Comparison of ENCODE assay signal across 1 cellular context in the genomic region with DNA sequence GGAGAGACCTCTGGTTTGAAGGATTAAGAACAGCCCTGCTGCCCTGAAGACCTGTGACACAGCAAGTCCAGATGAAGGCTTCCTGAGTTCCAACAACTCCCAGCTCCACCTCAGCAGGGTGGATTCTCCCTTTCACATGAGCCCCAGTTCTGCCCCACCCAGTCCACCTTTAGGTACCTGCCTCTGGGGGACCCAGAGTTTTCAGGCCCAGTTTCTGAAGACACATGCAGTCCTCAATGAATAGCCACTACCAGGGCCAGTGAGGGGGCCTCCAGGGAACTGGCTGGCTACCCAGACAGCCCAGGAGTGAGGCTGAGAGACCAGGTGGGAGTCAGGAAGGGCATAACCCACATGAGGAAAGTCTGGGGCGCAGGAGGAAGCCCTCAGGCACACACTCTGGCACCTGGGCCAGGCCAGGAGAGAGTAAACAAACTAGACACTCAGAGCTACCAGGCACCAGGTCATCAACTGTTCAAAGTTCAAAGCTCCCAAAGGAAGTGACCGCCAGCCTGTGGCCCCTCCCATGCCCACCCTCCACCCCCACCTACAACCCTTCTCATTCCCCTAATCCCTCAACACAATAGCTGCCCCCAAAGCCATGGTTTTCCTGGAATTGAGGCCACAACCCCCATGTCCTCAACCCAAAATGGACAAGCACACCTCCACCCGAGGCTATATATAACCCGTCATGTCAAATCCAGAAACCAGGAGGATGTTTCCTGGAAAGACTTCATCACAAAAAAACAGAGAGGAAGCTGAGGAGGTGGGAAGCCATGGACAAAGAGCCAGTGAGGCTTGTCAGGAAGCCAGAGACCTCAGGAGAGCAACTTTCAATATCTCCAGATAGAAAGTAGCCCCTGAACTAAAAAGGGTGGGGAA.
A peak's percentile ranks its signal among the peaks of the same experiment; 100 is the strongest.
TF ChIP-seq lines count a peak whose summit lies in the region.

No MANE protein-coding gene starts in this region.

TF ChIP-seq in HepG2, 621 proteins besides CTCF, POLR2A, EP300 and RAD21 (continued from another document and continues in another):
- TF ChIP-seq, protein P1, sequence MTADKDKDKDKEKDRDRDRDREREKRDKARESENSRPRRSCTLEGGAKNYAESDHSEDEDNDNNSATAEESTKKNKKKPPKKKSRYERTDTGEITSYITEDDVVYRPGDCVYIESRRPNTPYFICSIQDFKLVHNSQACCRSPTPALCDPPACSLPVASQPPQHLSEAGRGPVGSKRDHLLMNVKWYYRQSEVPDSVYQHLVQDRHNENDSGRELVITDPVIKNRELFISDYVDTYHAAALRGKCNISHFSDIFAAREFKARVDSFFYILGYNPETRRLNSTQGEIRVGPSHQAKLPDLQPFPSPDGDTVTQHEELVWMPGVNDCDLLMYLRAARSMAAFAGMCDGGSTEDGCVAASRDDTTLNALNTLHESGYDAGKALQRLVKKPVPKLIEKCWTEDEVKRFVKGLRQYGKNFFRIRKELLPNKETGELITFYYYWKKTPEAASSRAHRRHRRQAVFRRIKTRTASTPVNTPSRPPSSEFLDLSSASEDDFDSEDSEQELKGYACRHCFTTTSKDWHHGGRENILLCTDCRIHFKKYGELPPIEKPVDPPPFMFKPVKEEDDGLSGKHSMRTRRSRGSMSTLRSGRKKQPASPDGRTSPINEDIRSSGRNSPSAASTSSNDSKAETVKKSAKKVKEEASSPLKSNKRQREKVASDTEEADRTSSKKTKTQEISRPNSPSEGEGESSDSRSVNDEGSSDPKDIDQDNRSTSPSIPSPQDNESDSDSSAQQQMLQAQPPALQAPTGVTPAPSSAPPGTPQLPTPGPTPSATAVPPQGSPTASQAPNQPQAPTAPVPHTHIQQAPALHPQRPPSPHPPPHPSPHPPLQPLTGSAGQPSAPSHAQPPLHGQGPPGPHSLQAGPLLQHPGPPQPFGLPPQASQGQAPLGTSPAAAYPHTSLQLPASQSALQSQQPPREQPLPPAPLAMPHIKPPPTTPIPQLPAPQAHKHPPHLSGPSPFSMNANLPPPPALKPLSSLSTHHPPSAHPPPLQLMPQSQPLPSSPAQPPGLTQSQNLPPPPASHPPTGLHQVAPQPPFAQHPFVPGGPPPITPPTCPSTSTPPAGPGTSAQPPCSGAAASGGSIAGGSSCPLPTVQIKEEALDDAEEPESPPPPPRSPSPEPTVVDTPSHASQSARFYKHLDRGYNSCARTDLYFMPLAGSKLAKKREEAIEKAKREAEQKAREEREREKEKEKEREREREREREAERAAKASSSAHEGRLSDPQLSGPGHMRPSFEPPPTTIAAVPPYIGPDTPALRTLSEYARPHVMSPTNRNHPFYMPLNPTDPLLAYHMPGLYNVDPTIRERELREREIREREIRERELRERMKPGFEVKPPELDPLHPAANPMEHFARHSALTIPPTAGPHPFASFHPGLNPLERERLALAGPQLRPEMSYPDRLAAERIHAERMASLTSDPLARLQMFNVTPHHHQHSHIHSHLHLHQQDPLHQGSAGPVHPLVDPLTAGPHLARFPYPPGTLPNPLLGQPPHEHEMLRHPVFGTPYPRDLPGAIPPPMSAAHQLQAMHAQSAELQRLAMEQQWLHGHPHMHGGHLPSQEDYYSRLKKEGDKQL (CRISPR knock-in tag; IDR thresholded peaks at IDR 0.05; ENCODE audit: low read depth), result no peak
- TF ChIP-seq SMARCC2 (IDR thresholded peaks at IDR 0.05), result no peak
- TF ChIP-seq, protein P2, sequence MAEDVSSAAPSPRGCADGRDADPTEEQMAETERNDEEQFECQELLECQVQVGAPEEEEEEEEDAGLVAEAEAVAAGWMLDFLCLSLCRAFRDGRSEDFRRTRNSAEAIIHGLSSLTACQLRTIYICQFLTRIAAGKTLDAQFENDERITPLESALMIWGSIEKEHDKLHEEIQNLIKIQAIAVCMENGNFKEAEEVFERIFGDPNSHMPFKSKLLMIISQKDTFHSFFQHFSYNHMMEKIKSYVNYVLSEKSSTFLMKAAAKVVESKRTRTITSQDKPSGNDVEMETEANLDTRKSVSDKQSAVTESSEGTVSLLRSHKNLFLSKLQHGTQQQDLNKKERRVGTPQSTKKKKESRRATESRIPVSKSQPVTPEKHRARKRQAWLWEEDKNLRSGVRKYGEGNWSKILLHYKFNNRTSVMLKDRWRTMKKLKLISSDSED (CRISPR knock-in tag; IDR thresholded peaks at IDR 0.05), result no peak
- no peak for TF ChIP-seq ZNF251 (CRISPR knock-in tag; IDR thresholded peaks at IDR 0.05)
- 0 out of 2 replicates have a peak, but pooled peaks have one; percentile 17 for TF ChIP-seq ZNF768 (CRISPR knock-in tag; IDR thresholded peaks at IDR 0.05)
- TF ChIP-seq, protein P3, sequence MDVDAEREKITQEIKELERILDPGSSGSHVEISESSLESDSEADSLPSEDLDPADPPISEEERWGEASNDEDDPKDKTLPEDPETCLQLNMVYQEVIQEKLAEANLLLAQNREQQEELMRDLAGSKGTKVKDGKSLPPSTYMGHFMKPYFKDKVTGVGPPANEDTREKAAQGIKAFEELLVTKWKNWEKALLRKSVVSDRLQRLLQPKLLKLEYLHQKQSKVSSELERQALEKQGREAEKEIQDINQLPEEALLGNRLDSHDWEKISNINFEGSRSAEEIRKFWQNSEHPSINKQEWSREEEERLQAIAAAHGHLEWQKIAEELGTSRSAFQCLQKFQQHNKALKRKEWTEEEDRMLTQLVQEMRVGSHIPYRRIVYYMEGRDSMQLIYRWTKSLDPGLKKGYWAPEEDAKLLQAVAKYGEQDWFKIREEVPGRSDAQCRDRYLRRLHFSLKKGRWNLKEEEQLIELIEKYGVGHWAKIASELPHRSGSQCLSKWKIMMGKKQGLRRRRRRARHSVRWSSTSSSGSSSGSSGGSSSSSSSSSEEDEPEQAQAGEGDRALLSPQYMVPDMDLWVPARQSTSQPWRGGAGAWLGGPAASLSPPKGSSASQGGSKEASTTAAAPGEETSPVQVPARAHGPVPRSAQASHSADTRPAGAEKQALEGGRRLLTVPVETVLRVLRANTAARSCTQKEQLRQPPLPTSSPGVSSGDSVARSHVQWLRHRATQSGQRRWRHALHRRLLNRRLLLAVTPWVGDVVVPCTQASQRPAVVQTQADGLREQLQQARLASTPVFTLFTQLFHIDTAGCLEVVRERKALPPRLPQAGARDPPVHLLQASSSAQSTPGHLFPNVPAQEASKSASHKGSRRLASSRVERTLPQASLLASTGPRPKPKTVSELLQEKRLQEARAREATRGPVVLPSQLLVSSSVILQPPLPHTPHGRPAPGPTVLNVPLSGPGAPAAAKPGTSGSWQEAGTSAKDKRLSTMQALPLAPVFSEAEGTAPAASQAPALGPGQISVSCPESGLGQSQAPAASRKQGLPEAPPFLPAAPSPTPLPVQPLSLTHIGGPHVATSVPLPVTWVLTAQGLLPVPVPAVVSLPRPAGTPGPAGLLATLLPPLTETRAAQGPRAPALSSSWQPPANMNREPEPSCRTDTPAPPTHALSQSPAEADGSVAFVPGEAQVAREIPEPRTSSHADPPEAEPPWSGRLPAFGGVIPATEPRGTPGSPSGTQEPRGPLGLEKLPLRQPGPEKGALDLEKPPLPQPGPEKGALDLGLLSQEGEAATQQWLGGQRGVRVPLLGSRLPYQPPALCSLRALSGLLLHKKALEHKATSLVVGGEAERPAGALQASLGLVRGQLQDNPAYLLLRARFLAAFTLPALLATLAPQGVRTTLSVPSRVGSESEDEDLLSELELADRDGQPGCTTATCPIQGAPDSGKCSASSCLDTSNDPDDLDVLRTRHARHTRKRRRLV (CRISPR knock-in tag; IDR thresholded peaks at IDR 0.05), result no peak
- TF ChIP-seq WIZ (CRISPR knock-in tag; IDR thresholded peaks at IDR 0.05), result no peak
- TF ChIP-seq ONECUT2 (CRISPR knock-in tag; IDR thresholded peaks at IDR 0.05), result no peak
- peak; percentile 64; the same call in 1 of the 2 replicates for TF ChIP-seq RXRA (CRISPR knock-in tag; IDR thresholded peaks at IDR 0.05)
- TF ChIP-seq SSRP1 (CRISPR knock-in tag; IDR thresholded peaks at IDR 0.05), result no peak
- TF ChIP-seq KLF15 (CRISPR knock-in tag; IDR thresholded peaks at IDR 0.05; ENCODE audit: borderline replicate concordance), result no peak
- TF ChIP-seq HNF4G (IDR thresholded peaks at IDR 0.05; ENCODE audit: borderline replicate concordance, low read depth, low read length), result peak; percentile 83; the same call in 1 of the 2 replicates
- no peak for TF ChIP-seq HNF4G (CRISPR knock-in tag; IDR thresholded peaks at IDR 0.05; ENCODE audit: borderline replicate concordance, low read depth)
- no peak for TF ChIP-seq KDM4B (CRISPR knock-in tag; IDR thresholded peaks at IDR 0.05)
- TF ChIP-seq, protein P4, sequence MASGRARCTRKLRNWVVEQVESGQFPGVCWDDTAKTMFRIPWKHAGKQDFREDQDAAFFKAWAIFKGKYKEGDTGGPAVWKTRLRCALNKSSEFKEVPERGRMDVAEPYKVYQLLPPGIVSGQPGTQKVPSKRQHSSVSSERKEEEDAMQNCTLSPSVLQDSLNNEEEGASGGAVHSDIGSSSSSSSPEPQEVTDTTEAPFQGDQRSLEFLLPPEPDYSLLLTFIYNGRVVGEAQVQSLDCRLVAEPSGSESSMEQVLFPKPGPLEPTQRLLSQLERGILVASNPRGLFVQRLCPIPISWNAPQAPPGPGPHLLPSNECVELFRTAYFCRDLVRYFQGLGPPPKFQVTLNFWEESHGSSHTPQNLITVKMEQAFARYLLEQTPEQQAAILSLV (CRISPR knock-in tag; IDR thresholded peaks at IDR 0.05; ENCODE audit: borderline replicate concordance), result no peak
- TF ChIP-seq ETV5 (CRISPR knock-in tag; IDR thresholded peaks at IDR 0.05; ENCODE audit: borderline replicate concordance), result peak; percentile 71
- TF ChIP-seq ZNF12 (CRISPR knock-in tag; IDR thresholded peaks at IDR 0.05), result 0 out of 2 replicates have a peak, but pooled peaks have one; percentile 16
- TF ChIP-seq ELF3 (CRISPR knock-in tag; IDR thresholded peaks at IDR 0.05), result peak; percentile 84
- peak; percentile 20; the same call in 1 of the 2 replicates for TF ChIP-seq KDM3A (CRISPR knock-in tag; IDR thresholded peaks at IDR 0.05; ENCODE audit: low read depth)
- TF ChIP-seq, protein P5, sequence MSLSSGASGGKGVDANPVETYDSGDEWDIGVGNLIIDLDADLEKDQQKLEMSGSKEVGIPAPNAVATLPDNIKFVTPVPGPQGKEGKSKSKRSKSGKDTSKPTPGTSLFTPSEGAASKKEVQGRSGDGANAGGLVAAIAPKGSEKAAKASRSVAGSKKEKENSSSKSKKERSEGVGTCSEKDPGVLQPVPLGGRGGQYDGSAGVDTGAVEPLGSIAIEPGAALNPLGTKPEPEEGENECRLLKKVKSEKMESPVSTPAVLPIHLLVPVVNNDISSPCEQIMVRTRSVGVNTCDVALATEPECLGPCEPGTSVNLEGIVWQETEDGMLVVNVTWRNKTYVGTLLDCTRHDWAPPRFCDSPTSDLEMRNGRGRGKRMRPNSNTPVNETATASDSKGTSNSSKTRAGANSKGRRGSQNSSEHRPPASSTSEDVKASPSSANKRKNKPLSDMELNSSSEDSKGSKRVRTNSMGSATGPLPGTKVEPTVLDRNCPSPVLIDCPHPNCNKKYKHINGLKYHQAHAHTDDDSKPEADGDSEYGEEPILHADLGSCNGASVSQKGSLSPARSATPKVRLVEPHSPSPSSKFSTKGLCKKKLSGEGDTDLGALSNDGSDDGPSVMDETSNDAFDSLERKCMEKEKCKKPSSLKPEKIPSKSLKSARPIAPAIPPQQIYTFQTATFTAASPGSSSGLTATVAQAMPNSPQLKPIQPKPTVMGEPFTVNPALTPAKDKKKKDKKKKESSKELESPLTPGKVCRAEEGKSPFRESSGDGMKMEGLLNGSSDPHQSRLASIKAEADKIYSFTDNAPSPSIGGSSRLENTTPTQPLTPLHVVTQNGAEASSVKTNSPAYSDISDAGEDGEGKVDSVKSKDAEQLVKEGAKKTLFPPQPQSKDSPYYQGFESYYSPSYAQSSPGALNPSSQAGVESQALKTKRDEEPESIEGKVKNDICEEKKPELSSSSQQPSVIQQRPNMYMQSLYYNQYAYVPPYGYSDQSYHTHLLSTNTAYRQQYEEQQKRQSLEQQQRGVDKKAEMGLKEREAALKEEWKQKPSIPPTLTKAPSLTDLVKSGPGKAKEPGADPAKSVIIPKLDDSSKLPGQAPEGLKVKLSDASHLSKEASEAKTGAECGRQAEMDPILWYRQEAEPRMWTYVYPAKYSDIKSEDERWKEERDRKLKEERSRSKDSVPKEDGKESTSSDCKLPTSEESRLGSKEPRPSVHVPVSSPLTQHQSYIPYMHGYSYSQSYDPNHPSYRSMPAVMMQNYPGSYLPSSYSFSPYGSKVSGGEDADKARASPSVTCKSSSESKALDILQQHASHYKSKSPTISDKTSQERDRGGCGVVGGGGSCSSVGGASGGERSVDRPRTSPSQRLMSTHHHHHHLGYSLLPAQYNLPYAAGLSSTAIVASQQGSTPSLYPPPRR (CRISPR knock-in tag; IDR thresholded peaks at IDR 0.05; ENCODE audit: borderline replicate concordance), result no peak; the same call in 1 of the 2 replicates
- TF ChIP-seq, protein P6, sequence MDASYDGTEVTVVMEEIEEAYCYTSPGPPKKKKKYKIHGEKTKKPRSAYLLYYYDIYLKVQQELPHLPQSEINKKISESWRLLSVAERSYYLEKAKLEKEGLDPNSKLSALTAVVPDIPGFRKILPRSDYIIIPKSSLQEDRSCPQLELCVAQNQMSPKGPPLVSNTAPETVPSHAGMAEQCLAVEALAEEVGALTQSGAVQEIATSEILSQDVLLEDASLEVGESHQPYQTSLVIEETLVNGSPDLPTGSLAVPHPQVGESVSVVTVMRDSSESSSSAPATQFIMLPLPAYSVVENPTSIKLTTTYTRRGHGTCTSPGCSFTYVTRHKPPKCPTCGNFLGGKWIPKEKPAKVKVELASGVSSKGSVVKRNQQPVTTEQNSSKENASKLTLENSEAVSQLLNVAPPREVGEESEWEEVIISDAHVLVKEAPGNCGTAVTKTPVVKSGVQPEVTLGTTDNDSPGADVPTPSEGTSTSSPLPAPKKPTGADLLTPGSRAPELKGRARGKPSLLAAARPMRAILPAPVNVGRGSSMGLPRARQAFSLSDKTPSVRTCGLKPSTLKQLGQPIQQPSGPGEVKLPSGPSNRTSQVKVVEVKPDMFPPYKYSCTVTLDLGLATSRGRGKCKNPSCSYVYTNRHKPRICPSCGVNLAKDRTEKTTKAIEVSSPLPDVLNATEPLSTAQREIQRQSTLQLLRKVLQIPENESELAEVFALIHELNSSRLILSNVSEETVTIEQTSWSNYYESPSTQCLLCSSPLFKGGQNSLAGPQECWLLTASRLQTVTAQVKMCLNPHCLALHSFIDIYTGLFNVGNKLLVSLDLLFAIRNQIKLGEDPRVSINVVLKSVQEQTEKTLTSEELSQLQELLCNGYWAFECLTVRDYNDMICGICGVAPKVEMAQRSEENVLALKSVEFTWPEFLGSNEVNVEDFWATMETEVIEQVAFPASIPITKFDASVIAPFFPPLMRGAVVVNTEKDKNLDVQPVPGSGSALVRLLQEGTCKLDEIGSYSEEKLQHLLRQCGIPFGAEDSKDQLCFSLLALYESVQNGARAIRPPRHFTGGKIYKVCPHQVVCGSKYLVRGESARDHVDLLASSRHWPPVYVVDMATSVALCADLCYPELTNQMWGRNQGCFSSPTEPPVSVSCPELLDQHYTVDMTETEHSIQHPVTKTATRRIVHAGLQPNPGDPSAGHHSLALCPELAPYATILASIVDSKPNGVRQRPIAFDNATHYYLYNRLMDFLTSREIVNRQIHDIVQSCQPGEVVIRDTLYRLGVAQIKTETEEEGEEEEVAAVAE (CRISPR knock-in tag; IDR thresholded peaks at IDR 0.05; ENCODE audit: borderline replicate concordance), result no peak
- TF ChIP-seq ZSCAN21 (CRISPR knock-in tag; IDR thresholded peaks at IDR 0.05; ENCODE audit: borderline replicate concordance), result peak; percentile 41; the same call in 1 of the 2 replicates
- no peak for TF ChIP-seq ZNF180 (CRISPR knock-in tag; IDR thresholded peaks at IDR 0.05; ENCODE audit: borderline replicate concordance, low read depth)
- no peak for TF ChIP-seq EEA1 (CRISPR knock-in tag; IDR thresholded peaks at IDR 0.05; ENCODE audit: borderline replicate concordance)
